ENCODE assay signal across 8 cellular contexts in the genomic region with DNA sequence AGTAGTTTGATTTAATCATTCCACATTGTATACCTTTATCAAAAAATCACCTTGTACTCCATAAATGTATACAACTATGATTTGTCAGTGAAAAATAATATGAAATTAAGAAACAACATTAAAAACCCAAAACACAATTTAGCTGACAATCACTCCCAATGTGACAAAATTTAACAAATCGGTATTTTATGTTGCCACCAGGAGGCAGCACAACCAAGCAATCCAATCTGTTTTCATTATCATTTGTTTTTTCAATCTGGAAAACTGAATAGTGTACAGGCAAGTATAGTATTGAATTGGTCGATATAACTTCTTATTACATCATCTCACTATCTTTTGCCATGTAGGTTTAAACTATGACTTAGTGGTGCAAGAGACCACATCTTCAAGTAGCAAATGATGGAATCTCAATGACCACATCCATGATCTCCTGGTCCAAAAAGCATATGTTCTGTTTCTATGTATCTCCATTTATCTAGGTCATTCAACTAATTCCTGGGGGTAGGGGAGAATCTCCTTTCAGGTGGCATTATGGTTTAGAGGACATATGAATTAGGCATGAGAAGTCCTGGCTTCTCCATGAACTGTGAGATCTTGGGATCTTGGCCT.
DNase-seq lines count a peak whose midpoint lies in the region; ATAC-seq, FAIRE-seq and TF ChIP-seq lines count a peak whose summit lies in the region.

No MANE protein-coding gene starts in this region.

- no TSS peak for BruUV-seq in A673 (replicated peaks; lab: Mats Ljungman, UMichigan)
- BruUV-seq in IMR-90 (replicated peaks; lab: Mats Ljungman, UMichigan), result no TSS peak

- H3K4me1 ChIP-seq in A673 (ENCODE audit: insufficient read depth, low read length, poor library complexity, severe bottlenecking), result no peaks in the 10 kb centered on the region
- no peaks in the 10 kb centered on the region for H3K4me1 ChIP-seq in IMR-90 (ENCODE audit: control insufficient read depth, insufficient read depth, low read length)
- H3K4me1 ChIP-seq in lung (ENCODE audit: control insufficient read depth in 2 of 2, insufficient read depth in 2 of 2, low read length in 2 of 2), result no peaks in the 10 kb centered on the region

- WGBS in IMR-90 (ENCODE audit: extremely low coverage in 2 of 2, insufficient read length in 1 of 2), 2 experiments, result no CpG with 5 or more reads among the region's 2 CpGs
- WGBS in lung, 2 donors, result 26 to 41% methylated on average over 2 of the region's 2 CpGs

- peak; percentile 68 for ATAC-seq in IMR-90 (ENCODE audit: low read depth)
- ATAC-seq in lung (ENCODE audit: insufficient read depth, low FRiP score), result no peak
- no peak for ATAC-seq in effector memory CD8-positive, alpha-beta T cell (replicated peaks)
- no peak for ATAC-seq in GM19463 (IDR thresholded peaks at IDR 0.05; ENCODE audit: unreplicated experiment)
- no peak for ATAC-seq in HG02623 (IDR thresholded peaks at IDR 0.05; ENCODE audit: unreplicated experiment)

- FAIRE-seq in G401.6 (lab: Jason Lieb, UNC), result peak; percentile 84

- TF ChIP-seq RAD21 in IMR-90 (IDR thresholded peaks at IDR 0.05; ENCODE audit: low read length), result peak; percentile 85

- no peak overlapping the region for H3K23ac ChIP-seq in IMR-90 (ENCODE audit: low read depth, low read length)

- H3K27ac ChIP-seq in A673 (ENCODE audit: low read depth, low read length, poor library complexity, severe bottlenecking) (no peak overlapping the region), IMR-90 (ENCODE audit: insufficient read depth, low read length) (no peak overlapping the region), lung (ENCODE audit: low read depth in 1 of 2, low read length in 1 of 2) (no peak overlapping the region)

- no peak overlapping the region for H2AK9ac ChIP-seq in IMR-90 (replicated peaks; ENCODE audit: low read depth, low read length, poor library complexity)

- no peak overlapping the region for H3K9ac ChIP-seq in IMR-90 (ENCODE audit: low read depth, low read length)

- no peak overlapping the region for H3K56ac ChIP-seq in IMR-90 (ENCODE audit: extremely low read depth, insufficient read depth, low read length)

- no peak overlapping the region; the same call in 1 of the 2 replicates for H2AK5ac ChIP-seq in IMR-90 (ENCODE audit: low read depth, low read length)

- H2BK15ac ChIP-seq in IMR-90 (ENCODE audit: low read depth, low read length), result no peak overlapping the region; the same call in 2 of the 3 replicates

- H2BK20ac ChIP-seq in IMR-90 (ENCODE audit: low read depth, low read length), result no peak overlapping the region

- H2BK120ac ChIP-seq in IMR-90 (ENCODE audit: low read depth, low read length), result no peak overlapping the region

- H2BK5ac ChIP-seq in IMR-90 (ENCODE audit: low read depth, low read length, poor library complexity, severe bottlenecking), result no peak overlapping the region

- H3K14ac ChIP-seq in IMR-90 (replicated peaks; ENCODE audit: low read depth, low read length), result no peak overlapping the region

- CTCF ChIA-PET in A673 (lab: Charles Lee) (no interaction called here), IMR-90 (lab: Yijun Ruan, JAX) (interaction anchor here (0.6 to 1.1 kb wide), 2 partner anchors 15 to 1452 kb away, joined by 3 read pairs; no protein-coding TSS in a partner anchor)

- no peak overlapping the region for H2AFZ ChIP-seq in IMR-90 (replicated peaks; ENCODE audit: low read length, poor library complexity)

- H3K4ac ChIP-seq in IMR-90 (ENCODE audit: low read depth, low read length), result no peak overlapping the region

- no peak overlapping the region for H3K18ac ChIP-seq in IMR-90 (ENCODE audit: low read depth, low read length)

- no peak overlapping the region for H3K27ac Mint-ChIP-seq in effector memory CD8-positive, alpha-beta T cell

- H3K9me3 ChIP-seq in A673 (ENCODE audit: low read depth, low read length, poor library complexity, severe bottlenecking) (no peaks in the 10 kb centered on the region), IMR-90 (ENCODE audit: control insufficient read depth, insufficient read depth, low read length) (no peaks in the 10 kb centered on the region), lung (ENCODE audit: control insufficient read depth in 2 of 2, insufficient read depth in 1 of 2, low read length in 1 of 2) (no peaks in the 10 kb centered on the region)

- no peak overlapping the region for H4K91ac ChIP-seq in IMR-90 (ENCODE audit: insufficient read depth, low read depth, low read length)

- H3K9me1 ChIP-seq in IMR-90 (ENCODE audit: insufficient read depth, low read length), result no peaks in the 10 kb centered on the region

- dilution Hi-C loops in IMR-90 (cut with HindIII; ENCODE audit: low sequenced_read_pairs, unreplicated experiment), result no loop called here

- H3K27me3 Mint-ChIP-seq in effector memory CD8-positive, alpha-beta T cell, result no peaks in the 10 kb centered on the region

- DNase-seq in A673 (ENCODE audit: low spot score), result peak; percentile 41
- peak; percentile 50 for DNase-seq in IMR-90
- DNase-seq in astrocyte of the spinal cord (ENCODE audit: low read depth, low spot score), result peak; percentile 44
- no peak for DNase-seq in lung (ENCODE audit: low spot score)
- DNase-seq in effector memory CD8-positive, alpha-beta T cell, result no peak

- peak; percentile 80 for TF ChIP-seq CTCF in A673 (conservative IDR thresholded peaks at IDR 0.05; ENCODE audit: low read depth, low read length)
- TF ChIP-seq CTCF in IMR-90 (conservative IDR thresholded peaks at IDR 0.05; ENCODE audit: low read depth, low read length), result peak; percentile 76
- peak; percentile 60 for TF ChIP-seq CTCF in astrocyte of the spinal cord (IDR thresholded peaks at IDR 0.05; ENCODE audit: low read depth, low read length)
- peak; percentile 12 for TF ChIP-seq CTCF in lung (IDR thresholded peaks at IDR 0.05; ENCODE audit: control extremely low read depth, extremely low read depth)

- H3K79me1 ChIP-seq in IMR-90 (ENCODE audit: low read depth in 1 of 2, low read length in 2 of 2), result no peaks in the 10 kb centered on the region

- no peaks in the 10 kb centered on the region for H3K9me3 Mint-ChIP-seq in effector memory CD8-positive, alpha-beta T cell

- no peak overlapping the region for H3K4me2 ChIP-seq in IMR-90 (ENCODE audit: low read depth, low read length)

- TF ChIP-seq POLR2A in IMR-90 (IDR thresholded peaks at IDR 0.05; ENCODE audit: low read depth, low read length), result no peak

- H3K4me3 Mint-ChIP-seq in effector memory CD8-positive, alpha-beta T cell, result no peak overlapping the region

- in situ Hi-C loops in IMR-90 (cut with MboI; ENCODE audit: low sequenced_read_pairs) (loop anchor here (25.0 kb wide), 2 partner anchors 443 to 1732 kb away; no protein-coding TSS in a partner anchor), astrocyte of the spinal cord (cut with HindIII; ENCODE audit: low sequenced_read_pairs) (no loop called here)

- no peak overlapping the region for H4K5ac ChIP-seq in IMR-90 (ENCODE audit: low read depth, low read length)

- H3K4me3 ChIP-seq in A673 (ENCODE audit: low read depth, low read length, poor library complexity, severe bottlenecking), result no peak overlapping the region
- H3K4me3 ChIP-seq in IMR-90 (ENCODE audit: insufficient read depth, low read depth, low read length), result no peak overlapping the region
- H3K4me3 ChIP-seq in astrocyte of the spinal cord (ENCODE audit: low read depth, low read length), result no peak overlapping the region
- H3K4me3 ChIP-seq in lung, result no peak overlapping the region

- H3K36me3 Mint-ChIP-seq in effector memory CD8-positive, alpha-beta T cell (ENCODE audit: insufficient read depth), result peaks cover 2% of the 10 kb centered on the region

- intact Hi-C loops in A673 (cut with micrococcal nuclease; ENCODE audit: unreplicated experiment), result loop anchor here (5.0 kb wide), 1 partner anchor 1752 kb away; no protein-coding TSS in a partner anchor
- intact Hi-C loops in IMR-90 (cut with micrococcal nuclease), result loop anchor here (1.0 to 2.0 kb wide), 2 partner anchors 304 to 1752 kb away; no protein-coding TSS in a partner anchor

- H4K20me1 ChIP-seq in IMR-90 (ENCODE audit: insufficient read depth, low read length), result no peaks in the 10 kb centered on the region

- no peak overlapping the region for H4K8ac ChIP-seq in IMR-90 (ENCODE audit: low read depth in 2 of 2, low read length in 2 of 2)

- no peaks in the 10 kb centered on the region for H3K36me3 ChIP-seq in A673 (ENCODE audit: insufficient read depth, low read length, poor library complexity, severe bottlenecking)
- no peaks in the 10 kb centered on the region for H3K36me3 ChIP-seq in IMR-90 (ENCODE audit: control insufficient read depth, insufficient read depth, low read length)
- H3K36me3 ChIP-seq in lung (ENCODE audit: control insufficient read depth in 2 of 2, insufficient read depth in 2 of 2, low read length in 2 of 2), result no peaks in the 10 kb centered on the region

- H3K27me3 ChIP-seq in A673 (replicated peaks; ENCODE audit: insufficient read depth, low read depth, low read length, poor library complexity) (no peaks in the 10 kb centered on the region), IMR-90 (ENCODE audit: control insufficient read depth, insufficient read depth, low read length) (no peaks in the 10 kb centered on the region), lung (ENCODE audit: control insufficient read depth, insufficient read depth) (no peaks in the 10 kb centered on the region)

- POLR2A ChIA-PET in A673 (lab: Charles Lee; ENCODE audit: low non-redundant PET) (no interaction called here), IMR-90 (lab: Charles Lee; ENCODE audit: unreplicated experiment) (no interaction called here)

- H3K4me1 Mint-ChIP-seq in effector memory CD8-positive, alpha-beta T cell (ENCODE audit: low read depth in 2 of 2), result peaks cover 0 to 3% of the 10 kb centered on the region in 2 donors

TF ChIP-seq in IMR-90, 13 proteins besides CTCF, POLR2A, EP300 and RAD21:
- TF ChIP-seq CHD1 (IDR thresholded peaks at IDR 0.05; ENCODE audit: low read depth, low read length) (no peak), SMC3 (IDR thresholded peaks at IDR 0.05; ENCODE audit: low read depth, low read length) (peak; percentile 72), CEBPB (IDR thresholded peaks at IDR 0.05; ENCODE audit: low read depth, low read length) (peak; percentile 32; the same call in 1 of the 2 replicates)

Comparison
In these comparisons a context has a peak if more than half of its experiments do, and no peak if none do; other contexts are left out.
1. DNase-seq: peak in A673 (single experiment), IMR-90 (single experiment) and astrocyte of the spinal cord (single experiment); none in lung (single experiment) and effector memory CD8-positive, alpha-beta T cell (0 of 3).
2. CTCF ChIP-seq: peak in every context shown above with its lines; median percentile 80 in A673; 76 in IMR-90; 60 in astrocyte of the spinal cord; 12 in lung.